ENCODE assay signal across 8 cellular contexts in the genomic region with DNA sequence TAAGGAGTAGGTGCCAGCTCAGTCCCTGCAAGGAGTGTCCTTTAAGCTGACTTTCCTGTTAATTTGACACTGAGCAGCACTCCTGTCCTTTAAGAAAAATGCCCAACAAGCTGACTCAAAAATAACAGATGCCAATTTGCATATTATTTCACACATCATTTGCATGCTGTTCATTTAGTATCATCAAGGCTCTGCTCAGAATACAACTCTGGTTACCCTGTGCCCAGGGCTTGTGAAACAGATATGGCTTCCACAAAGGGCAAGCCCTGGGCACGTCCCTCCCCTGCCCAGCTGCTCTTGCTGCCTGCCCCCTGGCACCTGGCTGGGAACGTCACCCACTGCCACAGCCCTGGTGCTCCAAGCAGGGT. TPM values are rescaled to one million over a fixed set of nuclear protein-coding genes. Genes with fewer than 3 reads are reported as not detected.
DNase-seq lines count a peak whose midpoint lies in the region; ATAC-seq and TF ChIP-seq lines count a peak whose summit lies in the region.
"Had no signal": no experiment of that assay in that cellular context is flagged by ENCODE, and none has a peak within 500 bp of the region (broad histone marks: within the 10 kb centered on the region; RNA-seq: fewer than 3 reads in every experiment).

No MANE protein-coding gene starts in this region.

- H3K4me3 ChIP-seq in gastrocnemius medialis, result peak overlapping the region in 1 of 4 donors; percentile 15

- in situ Hi-C loops in gastrocnemius medialis (cut with MboI; ENCODE audit: low sequenced_read_pairs in 4 of 4), result no loop called here

- no peak for TF ChIP-seq POLR2A in gastrocnemius medialis (IDR thresholded peaks at IDR 0.05)

- peak; percentile 42 for ATAC-seq in GM18909 (IDR thresholded peaks at IDR 0.05; ENCODE audit: poor library complexity, unreplicated experiment)
- peak; percentile 42 for ATAC-seq in GM21723 (IDR thresholded peaks at IDR 0.05; ENCODE audit: unreplicated experiment)
- ATAC-seq in HG03565 (IDR thresholded peaks at IDR 0.05; ENCODE audit: unreplicated experiment), result peak; percentile 32
- peak; percentile 46 to 55 for ATAC-seq in gastrocnemius medialis

- DNase-seq in gastrocnemius medialis, result peak; percentile 81 to 95
- DNase-seq in NCI-H1092 treated with DMSO at 0.1 percent for 48 hours (lab: John Stamatoyannopoulos, UW), result no peak
- no peak for DNase-seq in AML-193 (lab: John Stamatoyannopoulos, UW)
- no peak for DNase-seq in 8988T
- DNase-seq: GOT3 had no signal

- peak overlapping the region; percentile 91 to 99 (median 96) for H3K27ac ChIP-seq in gastrocnemius medialis

- no peaks in the 10 kb centered on the region for H3K9me3 ChIP-seq in gastrocnemius medialis

- no peaks in the 10 kb centered on the region for H3K36me3 ChIP-seq in gastrocnemius medialis

- no peaks in the 10 kb centered on the region for H3K27me3 ChIP-seq in gastrocnemius medialis

- no peak for TF ChIP-seq CTCF in gastrocnemius medialis (IDR thresholded peaks at IDR 0.05 in 4 of 5, conservative IDR thresholded peaks at IDR 0.05 in 1 of 5)

- intact Hi-C loops in gastrocnemius medialis (cut with DNase I; ENCODE audit: low total_unique reads), result loop anchor here (5.0 kb wide), 4 partner anchors 143 to 1372 kb away; partner anchors contain the start of genes IL6R and ZBTB7B

- H3K4me1 ChIP-seq in gastrocnemius medialis, result peaks cover 79 to 88% of the 10 kb centered on the region in 2 donors

RNA-seq across cellular contexts. Expression of gene KCNN3, which starts 10.3 kb away (rescaled TPM):
- 10 to 100 TPM in 3 of 4 donors, 1 to 10 TPM in 1; 5.0 to 30.0 (median 20.8) TPM for total RNA-seq in gastrocnemius medialis

Comparison
In these comparisons a context has a peak if more than half of its experiments do, and no peak if none do; other contexts are left out.
1. DNase-seq: peak in gastrocnemius medialis (2 of 2); none in NCI-H1092 treated with DMSO at 0.1 percent for 48 hours (single experiment), AML-193 (0 of 2) and 8988T (single experiment).
2. Peak in every context shown above with its lines, with median percentiles within 50 percentile points of each other: ATAC-seq.